In genomic region chr14:100281286-100282082, GRCh38 we compare ENCODE assay signal across 1 cellular context.
TF ChIP-seq lines count a peak whose summit lies in the region.

No MANE protein-coding gene starts in this region.

TF ChIP-seq in K562, 482 proteins besides CTCF, POLR2A, EP300 and RAD21:
- TF ChIP-seq BCOR (IDR thresholded peaks at IDR 0.05): no peak
- 0 out of 2 replicates have a peak, but pooled peaks have one; percentile 23 for TF ChIP-seq SUPT5H (IDR thresholded peaks at IDR 0.05)
- no peak for TF ChIP-seq NBN (IDR thresholded peaks at IDR 0.05; ENCODE audit: low read depth)
- no peak for TF ChIP-seq POLR2B (IDR thresholded peaks at IDR 0.05; ENCODE audit: low read depth, partially characterized antibody)
- no peak for TF ChIP-seq NFXL1 (CRISPR knock-in tag; IDR thresholded peaks at IDR 0.05)
- TF ChIP-seq, protein P1, sequence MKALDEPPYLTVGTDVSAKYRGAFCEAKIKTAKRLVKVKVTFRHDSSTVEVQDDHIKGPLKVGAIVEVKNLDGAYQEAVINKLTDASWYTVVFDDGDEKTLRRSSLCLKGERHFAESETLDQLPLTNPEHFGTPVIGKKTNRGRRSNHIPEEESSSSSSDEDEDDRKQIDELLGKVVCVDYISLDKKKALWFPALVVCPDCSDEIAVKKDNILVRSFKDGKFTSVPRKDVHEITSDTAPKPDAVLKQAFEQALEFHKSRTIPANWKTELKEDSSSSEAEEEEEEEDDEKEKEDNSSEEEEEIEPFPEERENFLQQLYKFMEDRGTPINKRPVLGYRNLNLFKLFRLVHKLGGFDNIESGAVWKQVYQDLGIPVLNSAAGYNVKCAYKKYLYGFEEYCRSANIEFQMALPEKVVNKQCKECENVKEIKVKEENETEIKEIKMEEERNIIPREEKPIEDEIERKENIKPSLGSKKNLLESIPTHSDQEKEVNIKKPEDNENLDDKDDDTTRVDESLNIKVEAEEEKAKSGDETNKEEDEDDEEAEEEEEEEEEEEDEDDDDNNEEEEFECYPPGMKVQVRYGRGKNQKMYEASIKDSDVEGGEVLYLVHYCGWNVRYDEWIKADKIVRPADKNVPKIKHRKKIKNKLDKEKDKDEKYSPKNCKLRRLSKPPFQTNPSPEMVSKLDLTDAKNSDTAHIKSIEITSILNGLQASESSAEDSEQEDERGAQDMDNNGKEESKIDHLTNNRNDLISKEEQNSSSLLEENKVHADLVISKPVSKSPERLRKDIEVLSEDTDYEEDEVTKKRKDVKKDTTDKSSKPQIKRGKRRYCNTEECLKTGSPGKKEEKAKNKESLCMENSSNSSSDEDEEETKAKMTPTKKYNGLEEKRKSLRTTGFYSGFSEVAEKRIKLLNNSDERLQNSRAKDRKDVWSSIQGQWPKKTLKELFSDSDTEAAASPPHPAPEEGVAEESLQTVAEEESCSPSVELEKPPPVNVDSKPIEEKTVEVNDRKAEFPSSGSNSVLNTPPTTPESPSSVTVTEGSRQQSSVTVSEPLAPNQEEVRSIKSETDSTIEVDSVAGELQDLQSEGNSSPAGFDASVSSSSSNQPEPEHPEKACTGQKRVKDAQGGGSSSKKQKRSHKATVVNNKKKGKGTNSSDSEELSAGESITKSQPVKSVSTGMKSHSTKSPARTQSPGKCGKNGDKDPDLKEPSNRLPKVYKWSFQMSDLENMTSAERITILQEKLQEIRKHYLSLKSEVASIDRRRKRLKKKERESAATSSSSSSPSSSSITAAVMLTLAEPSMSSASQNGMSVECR (CRISPR knock-in tag; IDR thresholded peaks at IDR 0.05): no peak
- no peak for TF ChIP-seq PHF20 (IDR thresholded peaks at IDR 0.05; ENCODE audit: partially characterized antibody)
- no peak for TF ChIP-seq WHSC1 (IDR thresholded peaks at IDR 0.05; ENCODE audit: low read length)
- no peak for TF ChIP-seq CAMTA2 (CRISPR knock-in tag; conservative IDR thresholded peaks at IDR 0.05)
- no peak for TF ChIP-seq ZNF24 (IDR thresholded peaks at IDR 0.05)
- TF ChIP-seq, protein P2, sequence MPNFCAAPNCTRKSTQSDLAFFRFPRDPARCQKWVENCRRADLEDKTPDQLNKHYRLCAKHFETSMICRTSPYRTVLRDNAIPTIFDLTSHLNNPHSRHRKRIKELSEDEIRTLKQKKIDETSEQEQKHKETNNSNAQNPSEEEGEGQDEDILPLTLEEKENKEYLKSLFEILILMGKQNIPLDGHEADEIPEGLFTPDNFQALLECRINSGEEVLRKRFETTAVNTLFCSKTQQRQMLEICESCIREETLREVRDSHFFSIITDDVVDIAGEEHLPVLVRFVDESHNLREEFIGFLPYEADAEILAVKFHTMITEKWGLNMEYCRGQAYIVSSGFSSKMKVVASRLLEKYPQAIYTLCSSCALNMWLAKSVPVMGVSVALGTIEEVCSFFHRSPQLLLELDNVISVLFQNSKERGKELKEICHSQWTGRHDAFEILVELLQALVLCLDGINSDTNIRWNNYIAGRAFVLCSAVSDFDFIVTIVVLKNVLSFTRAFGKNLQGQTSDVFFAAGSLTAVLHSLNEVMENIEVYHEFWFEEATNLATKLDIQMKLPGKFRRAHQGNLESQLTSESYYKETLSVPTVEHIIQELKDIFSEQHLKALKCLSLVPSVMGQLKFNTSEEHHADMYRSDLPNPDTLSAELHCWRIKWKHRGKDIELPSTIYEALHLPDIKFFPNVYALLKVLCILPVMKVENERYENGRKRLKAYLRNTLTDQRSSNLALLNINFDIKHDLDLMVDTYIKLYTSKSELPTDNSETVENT (CRISPR knock-in tag; IDR thresholded peaks at IDR 0.05): no peak
- no peak for TF ChIP-seq MAFK (IDR thresholded peaks at IDR 0.05; ENCODE audit: low read length)
- TF ChIP-seq POLR2G (IDR thresholded peaks at IDR 0.05; ENCODE audit: low read depth, low read length): 0 out of 2 replicates have a peak, but pooled peaks have one; percentile 30
